Comparison of ENCODE assay signal across 2 cellular contexts in the genomic region with DNA sequence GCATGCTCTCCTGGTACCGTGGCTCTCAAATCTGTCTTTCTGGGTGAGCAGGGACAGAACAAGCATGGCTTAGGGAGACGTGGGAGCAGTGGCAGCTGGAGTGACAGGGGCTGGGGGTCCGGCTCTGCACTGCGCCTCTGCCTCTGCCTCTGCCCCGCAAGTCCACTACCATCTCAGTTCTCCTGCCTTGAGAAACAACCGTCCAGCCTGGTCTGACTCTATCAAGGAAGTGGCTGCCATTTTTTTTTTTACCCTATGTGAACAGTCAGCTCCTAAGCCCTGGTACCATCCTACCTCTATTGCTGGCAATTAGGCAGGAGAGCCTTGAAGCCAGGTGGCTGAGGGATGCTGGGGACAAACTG.
TF ChIP-seq lines count a peak whose summit lies in the region.

No MANE protein-coding gene starts in this region.

TF ChIP-seq in liver, 16 proteins besides CTCF, POLR2A, EP300 and RAD21:
- TF ChIP-seq HNF4G (IDR thresholded peaks at IDR 0.05) (no peak), YY1 (IDR thresholded peaks at IDR 0.05) (no peak), GABPA (IDR thresholded peaks at IDR 0.05 in 1 of 2, conservative IDR thresholded peaks at IDR 0.05 in 1 of 2) (no peak), NR2F2 (IDR thresholded peaks at IDR 0.05) (no peak), RXRA (IDR thresholded peaks at IDR 0.05) (no peak), SP1 (IDR thresholded peaks at IDR 0.05) (no peak), TAF1 (conservative IDR thresholded peaks at IDR 0.05) (no peak), EGR1 (IDR thresholded peaks at IDR 0.05; ENCODE audit: low read depth in 2 of 2) (no peak), FOXA1 (IDR thresholded peaks at IDR 0.05) (no peak), JUND (IDR thresholded peaks at IDR 0.05) (no peak), FOXA2 (IDR thresholded peaks at IDR 0.05) (no peak), HNF4A (conservative IDR thresholded peaks at IDR 0.05) (no peak)
- TF ChIP-seq, protein P1, sequence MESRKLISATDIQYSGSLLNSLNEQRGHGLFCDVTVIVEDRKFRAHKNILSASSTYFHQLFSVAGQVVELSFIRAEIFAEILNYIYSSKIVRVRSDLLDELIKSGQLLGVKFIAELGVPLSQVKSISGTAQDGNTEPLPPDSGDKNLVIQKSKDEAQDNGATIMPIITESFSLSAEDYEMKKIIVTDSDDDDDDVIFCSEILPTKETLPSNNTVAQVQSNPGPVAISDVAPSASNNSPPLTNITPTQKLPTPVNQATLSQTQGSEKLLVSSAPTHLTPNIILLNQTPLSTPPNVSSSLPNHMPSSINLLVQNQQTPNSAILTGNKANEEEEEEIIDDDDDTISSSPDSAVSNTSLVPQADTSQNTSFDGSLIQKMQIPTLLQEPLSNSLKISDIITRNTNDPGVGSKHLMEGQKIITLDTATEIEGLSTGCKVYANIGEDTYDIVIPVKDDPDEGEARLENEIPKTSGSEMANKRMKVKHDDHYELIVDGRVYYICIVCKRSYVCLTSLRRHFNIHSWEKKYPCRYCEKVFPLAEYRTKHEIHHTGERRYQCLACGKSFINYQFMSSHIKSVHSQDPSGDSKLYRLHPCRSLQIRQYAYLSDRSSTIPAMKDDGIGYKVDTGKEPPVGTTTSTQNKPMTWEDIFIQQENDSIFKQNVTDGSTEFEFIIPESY (IDR thresholded peaks at IDR 0.05) = no peak
- TF ChIP-seq, protein P2, sequence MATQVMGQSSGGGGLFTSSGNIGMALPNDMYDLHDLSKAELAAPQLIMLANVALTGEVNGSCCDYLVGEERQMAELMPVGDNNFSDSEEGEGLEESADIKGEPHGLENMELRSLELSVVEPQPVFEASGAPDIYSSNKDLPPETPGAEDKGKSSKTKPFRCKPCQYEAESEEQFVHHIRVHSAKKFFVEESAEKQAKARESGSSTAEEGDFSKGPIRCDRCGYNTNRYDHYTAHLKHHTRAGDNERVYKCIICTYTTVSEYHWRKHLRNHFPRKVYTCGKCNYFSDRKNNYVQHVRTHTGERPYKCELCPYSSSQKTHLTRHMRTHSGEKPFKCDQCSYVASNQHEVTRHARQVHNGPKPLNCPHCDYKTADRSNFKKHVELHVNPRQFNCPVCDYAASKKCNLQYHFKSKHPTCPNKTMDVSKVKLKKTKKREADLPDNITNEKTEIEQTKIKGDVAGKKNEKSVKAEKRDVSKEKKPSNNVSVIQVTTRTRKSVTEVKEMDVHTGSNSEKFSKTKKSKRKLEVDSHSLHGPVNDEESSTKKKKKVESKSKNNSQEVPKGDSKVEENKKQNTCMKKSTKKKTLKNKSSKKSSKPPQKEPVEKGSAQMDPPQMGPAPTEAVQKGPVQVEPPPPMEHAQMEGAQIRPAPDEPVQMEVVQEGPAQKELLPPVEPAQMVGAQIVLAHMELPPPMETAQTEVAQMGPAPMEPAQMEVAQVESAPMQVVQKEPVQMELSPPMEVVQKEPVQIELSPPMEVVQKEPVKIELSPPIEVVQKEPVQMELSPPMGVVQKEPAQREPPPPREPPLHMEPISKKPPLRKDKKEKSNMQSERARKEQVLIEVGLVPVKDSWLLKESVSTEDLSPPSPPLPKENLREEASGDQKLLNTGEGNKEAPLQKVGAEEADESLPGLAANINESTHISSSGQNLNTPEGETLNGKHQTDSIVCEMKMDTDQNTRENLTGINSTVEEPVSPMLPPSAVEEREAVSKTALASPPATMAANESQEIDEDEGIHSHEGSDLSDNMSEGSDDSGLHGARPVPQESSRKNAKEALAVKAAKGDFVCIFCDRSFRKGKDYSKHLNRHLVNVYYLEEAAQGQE (IDR thresholded peaks at IDR 0.05) = no peak
- TF ChIP-seq, protein P3, sequence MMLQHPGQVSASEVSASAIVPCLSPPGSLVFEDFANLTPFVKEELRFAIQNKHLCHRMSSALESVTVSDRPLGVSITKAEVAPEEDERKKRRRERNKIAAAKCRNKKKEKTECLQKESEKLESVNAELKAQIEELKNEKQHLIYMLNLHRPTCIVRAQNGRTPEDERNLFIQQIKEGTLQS (IDR thresholded peaks at IDR 0.05) = no peak
- TF ChIP-seq, protein P4, sequence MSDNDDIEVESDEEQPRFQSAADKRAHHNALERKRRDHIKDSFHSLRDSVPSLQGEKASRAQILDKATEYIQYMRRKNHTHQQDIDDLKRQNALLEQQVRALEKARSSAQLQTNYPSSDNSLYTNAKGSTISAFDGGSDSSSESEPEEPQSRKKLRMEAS (IDR thresholded peaks at IDR 0.05) = no peak

TF ChIP-seq in HepG2, 621 proteins besides CTCF, POLR2A, EP300 and RAD21:
- no peak for TF ChIP-seq ZSCAN31 (CRISPR knock-in tag; IDR thresholded peaks at IDR 0.05; ENCODE audit: low read depth)
- TF ChIP-seq HHEX (CRISPR knock-in tag; IDR thresholded peaks at IDR 0.05) = no peak
- TF ChIP-seq ZNF34 (CRISPR knock-in tag; IDR thresholded peaks at IDR 0.05; ENCODE audit: borderline replicate concordance) = no peak
- TF ChIP-seq ZNF567 (CRISPR knock-in tag; IDR thresholded peaks at IDR 0.05; ENCODE audit: borderline replicate concordance) = no peak
- no peak for TF ChIP-seq ZFP90 (CRISPR knock-in tag; IDR thresholded peaks at IDR 0.05; ENCODE audit: borderline replicate concordance)
TF ChIP-seq in HepG2: peak in this region for 0.
